ENCODE assay signal across 1 cellular context in the genomic region with DNA sequence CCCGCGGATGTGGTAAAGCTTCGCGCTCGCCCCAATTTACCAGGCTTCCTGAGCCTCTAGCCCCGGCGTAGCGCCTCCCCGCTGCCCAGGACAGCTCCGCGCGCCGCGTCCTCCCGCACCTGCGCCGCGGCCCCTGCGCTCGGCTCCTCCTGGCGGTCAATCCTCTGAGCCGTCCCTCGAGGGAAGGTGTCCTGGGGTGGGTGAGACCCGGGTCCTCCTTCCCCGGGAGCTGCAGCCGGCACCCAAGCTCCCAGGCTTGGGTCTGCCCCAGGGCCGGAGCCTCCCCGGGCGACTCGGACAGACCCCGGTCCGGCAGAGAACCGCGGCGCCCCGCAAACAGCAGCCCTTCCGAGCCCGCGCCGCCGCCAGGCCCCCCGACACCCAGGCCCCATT.
TF ChIP-seq lines count a peak whose summit lies in the region.

No MANE protein-coding gene starts in this region.

TF ChIP-seq in SK-N-SH, 30 proteins besides CTCF, POLR2A, EP300 and RAD21 (continued from another document):
- TF ChIP-seq, protein P1, sequence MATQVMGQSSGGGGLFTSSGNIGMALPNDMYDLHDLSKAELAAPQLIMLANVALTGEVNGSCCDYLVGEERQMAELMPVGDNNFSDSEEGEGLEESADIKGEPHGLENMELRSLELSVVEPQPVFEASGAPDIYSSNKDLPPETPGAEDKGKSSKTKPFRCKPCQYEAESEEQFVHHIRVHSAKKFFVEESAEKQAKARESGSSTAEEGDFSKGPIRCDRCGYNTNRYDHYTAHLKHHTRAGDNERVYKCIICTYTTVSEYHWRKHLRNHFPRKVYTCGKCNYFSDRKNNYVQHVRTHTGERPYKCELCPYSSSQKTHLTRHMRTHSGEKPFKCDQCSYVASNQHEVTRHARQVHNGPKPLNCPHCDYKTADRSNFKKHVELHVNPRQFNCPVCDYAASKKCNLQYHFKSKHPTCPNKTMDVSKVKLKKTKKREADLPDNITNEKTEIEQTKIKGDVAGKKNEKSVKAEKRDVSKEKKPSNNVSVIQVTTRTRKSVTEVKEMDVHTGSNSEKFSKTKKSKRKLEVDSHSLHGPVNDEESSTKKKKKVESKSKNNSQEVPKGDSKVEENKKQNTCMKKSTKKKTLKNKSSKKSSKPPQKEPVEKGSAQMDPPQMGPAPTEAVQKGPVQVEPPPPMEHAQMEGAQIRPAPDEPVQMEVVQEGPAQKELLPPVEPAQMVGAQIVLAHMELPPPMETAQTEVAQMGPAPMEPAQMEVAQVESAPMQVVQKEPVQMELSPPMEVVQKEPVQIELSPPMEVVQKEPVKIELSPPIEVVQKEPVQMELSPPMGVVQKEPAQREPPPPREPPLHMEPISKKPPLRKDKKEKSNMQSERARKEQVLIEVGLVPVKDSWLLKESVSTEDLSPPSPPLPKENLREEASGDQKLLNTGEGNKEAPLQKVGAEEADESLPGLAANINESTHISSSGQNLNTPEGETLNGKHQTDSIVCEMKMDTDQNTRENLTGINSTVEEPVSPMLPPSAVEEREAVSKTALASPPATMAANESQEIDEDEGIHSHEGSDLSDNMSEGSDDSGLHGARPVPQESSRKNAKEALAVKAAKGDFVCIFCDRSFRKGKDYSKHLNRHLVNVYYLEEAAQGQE (IDR thresholded peaks at IDR 0.05; ENCODE audit: low read depth, low read length): 0 out of 2 replicates have a peak, but pooled peaks have one; percentile 49
- TF ChIP-seq RXRA (IDR thresholded peaks at IDR 0.05; ENCODE audit: borderline replicate concordance, low read depth): no peak
- 0 out of 2 replicates have a peak, but pooled peaks have one; percentile 12 for TF ChIP-seq RCOR1 (IDR thresholded peaks at IDR 0.05; ENCODE audit: low read length)
- no peak for TF ChIP-seq MXI1 (IDR thresholded peaks at IDR 0.05; ENCODE audit: low read depth, low read length)
- peak; percentile 58 for TF ChIP-seq NRF1 (IDR thresholded peaks at IDR 0.05; ENCODE audit: low read depth, low read length)
- TF ChIP-seq POLR2AphosphoS5 (IDR thresholded peaks at IDR 0.05; ENCODE audit: low read depth, low read length): no peak
- TF ChIP-seq SMC3 (IDR thresholded peaks at IDR 0.05; ENCODE audit: low read depth, low read length): peak; percentile 57
